ENCODE assay signal across 10 cellular contexts in genomic region chr10:111756541-111757061, GRCh38.
DNase-seq lines count a peak whose midpoint lies in the region; ATAC-seq and TF ChIP-seq lines count a peak whose summit lies in the region.
"Had no signal": no experiment of that assay in that cellular context is flagged by ENCODE, and none has a peak within 500 bp of the region (broad histone marks: within the 10 kb centered on the region; RNA-seq: fewer than 3 reads in every experiment).

No MANE protein-coding gene starts in this region.

- H3K36me3 ChIP-seq in suprapubic skin (no peaks in the 10 kb centered on the region), vagina (no peaks in the 10 kb centered on the region)

- H3K27me3 ChIP-seq in suprapubic skin (no peaks in the 10 kb centered on the region), vagina (no peaks in the 10 kb centered on the region)

- peak; percentile 53 for TF ChIP-seq CTCF in GM12865 (IDR thresholded peaks at IDR 0.05; ENCODE audit: insufficient read depth, low read depth, low read length, missing control alignments)
- peak; percentile 19 to 56 for TF ChIP-seq CTCF in suprapubic skin (IDR thresholded peaks at IDR 0.05)
- TF ChIP-seq CTCF in vagina (IDR thresholded peaks at IDR 0.05), result peak in 1 of 3 experiments; percentile 25

- TF ChIP-seq POLR2A in suprapubic skin (IDR thresholded peaks at IDR 0.05) (no peak), vagina (IDR thresholded peaks at IDR 0.05) (no peak)

- H3K9me3 ChIP-seq in suprapubic skin (no peaks in the 10 kb centered on the region), vagina (no peaks in the 10 kb centered on the region)

- DNase-seq in AG20443 (ENCODE audit: low spot score), result peak; percentile 62
- peak; percentile 50 for DNase-seq in GM12865 (ENCODE audit: low read depth)
- DNase-seq in T1000 (lab: John Stamatoyannopoulos, UW), result peak; percentile 29
- DNase-seq in iPS DF 4.7 (ENCODE audit: extremely low read depth, low spot score), result peak; percentile 72
- no peak for DNase-seq in suprapubic skin (ENCODE audit: low spot score in 2 of 2)
- DNase-seq in vagina (ENCODE audit: extremely low spot score in 2 of 2), result no peak
- no peak for DNase-seq in activated gamma-delta T cell treated with Interleukin-2 at 50 U/mL for 16 hours
- DNase-seq: IMR-90 had no signal

- no peak for TF ChIP-seq EP300 in suprapubic skin (IDR thresholded peaks at IDR 0.05)

- H3K4me3 ChIP-seq in GM12865 (ENCODE audit: low read depth, low read length), result no peak overlapping the region
- H3K4me3 ChIP-seq in suprapubic skin, result no peak overlapping the region
- no peak overlapping the region for H3K4me3 ChIP-seq in vagina

- H3K4me1 ChIP-seq in suprapubic skin (no peaks in the 10 kb centered on the region), vagina (no peaks in the 10 kb centered on the region)

- no peak overlapping the region for H3K27ac ChIP-seq in suprapubic skin
- H3K27ac ChIP-seq in vagina, result no peak overlapping the region
- H3K27ac ChIP-seq: epithelial cell of prostate had no signal

- ATAC-seq in HG03342 (IDR thresholded peaks at IDR 0.05; ENCODE audit: unreplicated experiment), result peak; percentile 85

- WGBS in suprapubic skin, result 21% methylated on average over 10 of the region's 10 CpGs

- intact Hi-C loops in vagina (cut with DNase I), result no loop called here

Comparison
In these comparisons a context has a peak if more than half of its experiments do, and no peak if none do; other contexts are left out.
1. DNase-seq: peak in AG20443 (single experiment), GM12865 (single experiment), T1000 (single experiment) and iPS DF 4.7 (single experiment); none in suprapubic skin (0 of 2), vagina (0 of 2) and activated gamma-delta T cell treated with Interleukin-2 at 50 U/mL for 16 hours (single experiment).